Comparison of ENCODE assay signal across 2 cellular contexts in the genomic region with DNA sequence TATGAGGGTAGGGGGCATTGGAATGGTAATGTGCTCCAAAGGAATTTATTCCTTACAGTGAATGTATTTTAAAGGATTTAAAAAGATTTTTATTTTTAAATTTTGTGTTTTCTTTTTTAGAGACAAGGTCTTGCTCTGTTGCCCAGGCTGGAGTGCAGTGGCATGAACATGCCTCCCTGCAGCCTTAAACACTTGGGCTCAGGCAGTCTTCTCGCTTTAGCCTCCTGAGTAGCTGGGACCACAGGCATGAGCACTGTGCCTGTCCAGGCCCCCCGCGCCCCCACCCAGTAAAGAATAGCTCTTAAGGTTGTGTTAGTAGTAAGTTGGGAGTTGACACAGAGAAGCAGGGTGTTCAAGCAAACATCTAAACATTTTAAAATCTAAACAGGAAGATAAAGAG.
TF ChIP-seq lines count a peak whose summit lies in the region.

No MANE protein-coding gene starts in this region.

TF ChIP-seq in GM23338, 12 proteins besides CTCF, POLR2A, EP300 and RAD21 (continues in another document):
- TF ChIP-seq ETS1 (IDR thresholded peaks at IDR 0.05) (no peak), REST (IDR thresholded peaks at IDR 0.05; ENCODE audit: unreplicated experiment) (no peak), ZNF114 (CRISPR knock-in tag; IDR thresholded peaks at IDR 0.05) (no peak), ZNF331 (CRISPR knock-in tag; IDR thresholded peaks at IDR 0.05; ENCODE audit: low read depth) (no peak), POLR2AphosphoS5 (IDR thresholded peaks at IDR 0.05; ENCODE audit: low read depth) (no peak), EZH2phosphoT487 (IDR thresholded peaks at IDR 0.05; ENCODE audit: unreplicated experiment) (no peak), ZNF462 (CRISPR knock-in tag; IDR thresholded peaks at IDR 0.05) (no peak), EZH2 (IDR thresholded peaks at IDR 0.05; ENCODE audit: low read depth, unreplicated experiment) (no peak), JUNB (IDR thresholded peaks at IDR 0.05; ENCODE audit: unreplicated experiment) (no peak), CREB1 (CRISPR knock-in tag; IDR thresholded peaks at IDR 0.05; ENCODE audit: low read depth) (no peak)

TF ChIP-seq in GM12891, 5 proteins besides CTCF, POLR2A, EP300 and RAD21 (continued from another document):
- no peak for TF ChIP-seq POLR2AphosphoS5 (IDR thresholded peaks at IDR 0.05; ENCODE audit: low read depth, low read length)
